12 cellular contexts compared by ENCODE assay signal in genomic region chr16:49663081-49664057, GRCh38.
DNase-seq lines count a peak whose midpoint lies in the region; ATAC-seq, FAIRE-seq and TF ChIP-seq lines count a peak whose summit lies in the region.
"Had no signal": no experiment of that assay in that cellular context is flagged by ENCODE, and none has a peak within 500 bp of the region (broad histone marks: within the 10 kb centered on the region; RNA-seq: fewer than 3 reads in every experiment).

No MANE protein-coding gene starts in this region.

- TF ChIP-seq CTCF in endothelial cell (IDR thresholded peaks at IDR 0.05; ENCODE audit: unreplicated experiment) (no peak), mucosa of descending colon (IDR thresholded peaks at IDR 0.05) (no peak)

- H3K4me1 ChIP-seq in mucosa of descending colon (ENCODE audit: low read depth) (peaks cover 11% of the 10 kb centered on the region), subcutaneous abdominal adipose tissue (ENCODE audit: control insufficient read depth in 5 of 5, insufficient read depth in 5 of 5, low read length in 5 of 5) (peaks cover 0 to 30% (median 18%) of the 10 kb centered on the region in 5 donors)

- no peak overlapping the region for H3K4me3 Mint-ChIP-seq in endothelial cell (ENCODE audit: unreplicated experiment)
- H3K4me3 Mint-ChIP-seq: activated naive CD8-positive, alpha-beta T cell treated with anti-CD3 and anti-CD28 coated beads, Interleukin-2, amount 50 U/mL, for 24 hours; naive thymus-derived CD4-positive, alpha-beta T cell had no signal

- peaks cover 4% of the 10 kb centered on the region for H3K4me1 Mint-ChIP-seq in endothelial cell (ENCODE audit: unreplicated experiment)
- H3K4me1 Mint-ChIP-seq: activated naive CD8-positive, alpha-beta T cell treated with anti-CD3 and anti-CD28 coated beads, Interleukin-2, amount 50 U/mL, for 24 hours; naive thymus-derived CD4-positive, alpha-beta T cell had no signal

- no peak overlapping the region for H3K4me3 ChIP-seq in mucosa of descending colon
- H3K4me3 ChIP-seq in subcutaneous abdominal adipose tissue (ENCODE audit: low read depth in 1 of 5, low read length in 5 of 5): peak overlapping the region; percentile 34 to 59 (median 54)

- FAIRE-seq in GM12892 (lab: Jason Lieb, UNC): no peak

- intact Hi-C loops in mucosa of descending colon (cut with DNase I, micrococcal nuclease): no loop called here

- DNase-seq in NCI-H2227 treated with DMSO at 0.1 percent for 48 hours (lab: John Stamatoyannopoulos, UW) (peak; percentile 14), endothelial cell (ENCODE audit: low spot score) (no peak), mucosa of descending colon (peak; percentile 26 to 64 (median 34)), T-helper 9 cell (no peak), GM12892 (ENCODE audit: insufficient read length) (no peak)
- DNase-seq: activated naive CD8-positive, alpha-beta T cell treated with anti-CD3 and anti-CD28 coated beads, Interleukin-2, amount 50 U/mL, for 24 hours; naive thymus-derived CD4-positive, alpha-beta T cell; NCI-H446 had no signal

- H3K36me3 Mint-ChIP-seq in endothelial cell (ENCODE audit: low read depth, unreplicated experiment): peaks cover 4% of the 10 kb centered on the region
- H3K36me3 Mint-ChIP-seq: naive thymus-derived CD4-positive, alpha-beta T cell had no signal

- H3K9ac ChIP-seq in subcutaneous abdominal adipose tissue (ENCODE audit: low read length in 5 of 5): peak overlapping the region in 3 of 5 donors; percentile 29 to 65 (median 44)

- no peaks in the 10 kb centered on the region for H3K9me3 ChIP-seq in mucosa of descending colon
- H3K9me3 ChIP-seq in subcutaneous abdominal adipose tissue (ENCODE audit: control insufficient read depth in 5 of 5, low read length in 5 of 5): no peaks in the 10 kb centered on the region

- H3K27me3 ChIP-seq in subcutaneous abdominal adipose tissue (ENCODE audit: control insufficient read depth in 5 of 5, insufficient read depth in 4 of 5, low read length in 5 of 5): peaks cover 0 to 3% (median 0%) of the 10 kb centered on the region in 5 donors

- ATAC-seq in mucosa of descending colon (peak; percentile 82), GM21717 (IDR thresholded peaks at IDR 0.05; ENCODE audit: unreplicated experiment) (no peak), HG02623 (IDR thresholded peaks at IDR 0.05; ENCODE audit: unreplicated experiment) (no peak)
- ATAC-seq: activated naive CD8-positive, alpha-beta T cell treated with anti-CD3 and anti-CD28 coated beads, Interleukin-2, amount 50 U/mL, for 24 hours; naive thymus-derived CD4-positive, alpha-beta T cell had no signal

- peak overlapping the region; percentile 8 for H3K27ac Mint-ChIP-seq in endothelial cell (ENCODE audit: unreplicated experiment)
- H3K27ac Mint-ChIP-seq: activated naive CD8-positive, alpha-beta T cell treated with anti-CD3 and anti-CD28 coated beads, Interleukin-2, amount 50 U/mL, for 24 hours had no signal

- H3K36me3 ChIP-seq in mucosa of descending colon (ENCODE audit: low read depth): no peaks in the 10 kb centered on the region
- H3K36me3 ChIP-seq in subcutaneous abdominal adipose tissue (ENCODE audit: control insufficient read depth in 5 of 5, insufficient read depth in 5 of 5, low read length in 5 of 5): no peaks in the 10 kb centered on the region

- TF ChIP-seq POLR2A in GM12892 (IDR thresholded peaks at IDR 0.05; ENCODE audit: low read depth, low read length): no peak

- peak overlapping the region; percentile 37 for H3K27ac ChIP-seq in subcutaneous abdominal adipose tissue (ENCODE audit: low read depth, low read length)
- H3K27ac ChIP-seq: C4-2B had no signal

- peaks cover 13% of the 10 kb centered on the region for H3K27me3 Mint-ChIP-seq in endothelial cell (ENCODE audit: unreplicated experiment)

- H3K9me3 Mint-ChIP-seq in endothelial cell (ENCODE audit: unreplicated experiment): no peaks in the 10 kb centered on the region
- H3K9me3 Mint-ChIP-seq: activated naive CD8-positive, alpha-beta T cell treated with anti-CD3 and anti-CD28 coated beads, Interleukin-2, amount 50 U/mL, for 24 hours; naive thymus-derived CD4-positive, alpha-beta T cell had no signal

Comparison
In these comparisons a context has a peak if more than half of its experiments do, and no peak if none do; other contexts are left out.
1. DNase-seq: peak in NCI-H2227 treated with DMSO at 0.1 percent for 48 hours (single experiment) and mucosa of descending colon (3 of 3); none in endothelial cell (single experiment), T-helper 9 cell (single experiment) and GM12892 (single experiment).